ENCODE assay signal across 12 cellular contexts in genomic region chr3:32882603-32883025, GRCh38.
DNase-seq lines count a peak whose midpoint lies in the region; ATAC-seq and TF ChIP-seq lines count a peak whose summit lies in the region.
"Had no signal": no experiment of that assay in that cellular context is flagged by ENCODE, and none has a peak within 500 bp of the region (broad histone marks: within the 10 kb centered on the region; RNA-seq: fewer than 3 reads in every experiment).

No MANE protein-coding gene starts in this region.

- DNase-seq in GM06990 (ENCODE audit: extremely low read depth, insufficient read length) (peak; percentile 71), GOT3 (lab: John Stamatoyannopoulos, UW) (no peak), left lung (no peak), D341Med (ENCODE audit: low spot score) (no peak), NCI-H1092 (lab: John Stamatoyannopoulos, UW) (no peak)
- DNase-seq: Caco-2, cerebellar nuclear complex, HFFc6, NCI-H526 had no signal

- no peaks in the 10 kb centered on the region for H3K27me3 ChIP-seq in GM06990 (replicated peaks; ENCODE audit: control insufficient read depth, insufficient read depth, low read length)
- H3K27me3 ChIP-seq in KMS-11 (ENCODE audit: insufficient read depth, low read depth) = no peaks in the 10 kb centered on the region
- H3K27me3 ChIP-seq in left lung = no peaks in the 10 kb centered on the region

- H2AFZ ChIP-seq in KMS-11 (ENCODE audit: low read depth) = no peak overlapping the region

- H3K79me2 ChIP-seq in KMS-11 (ENCODE audit: insufficient read depth, low read depth) = no peaks in the 10 kb centered on the region

- H3K4me3 ChIP-seq in GM06990 (replicated peaks; ENCODE audit: low read depth, low read length) (no peak overlapping the region), KMS-11 (IDR thresholded peaks at IDR 0.05; ENCODE audit: insufficient read depth, low read depth, low read length) (no peak overlapping the region), left lung (no peak overlapping the region)

- no peaks in the 10 kb centered on the region for H3K9me3 ChIP-seq in left lung
- H3K9me3 ChIP-seq: Caco-2 had no signal

- H3K27ac ChIP-seq in KMS-11 (peak overlapping the region; percentile 50; the same call in 1 of the 2 replicates), left lung (no peak overlapping the region)

- peak overlapping the region; percentile 85; the same call in 1 of the 2 replicates for H3K4me2 ChIP-seq in KMS-11

- ATAC-seq in GM19035 (IDR thresholded peaks at IDR 0.05; ENCODE audit: unreplicated experiment) = peak; percentile 94
- peak; percentile 90 for ATAC-seq in HG02763 (IDR thresholded peaks at IDR 0.05; ENCODE audit: unreplicated experiment)
- ATAC-seq in left lung = no peak

- intact Hi-C loops in left lung (cut with DNase I) = no loop called here

- no peak overlapping the region for H3K9ac ChIP-seq in KMS-11

- no peaks in the 10 kb centered on the region for H4K20me1 ChIP-seq in KMS-11 (ENCODE audit: insufficient read depth)

- peaks cover 84% of the 10 kb centered on the region for H3K4me1 ChIP-seq in KMS-11 (ENCODE audit: low read depth, poor library complexity, severe bottlenecking)
- H3K4me1 ChIP-seq in left lung = no peaks in the 10 kb centered on the region
- H3K4me1 ChIP-seq: Caco-2 had no signal

- H3K36me3 ChIP-seq in GM06990 (ENCODE audit: control insufficient read depth, insufficient read depth, low read length) (no peaks in the 10 kb centered on the region), KMS-11 (ENCODE audit: insufficient read depth) (no peaks in the 10 kb centered on the region), left lung (no peaks in the 10 kb centered on the region)

- TF ChIP-seq CTCF in GM06990 (IDR thresholded peaks at IDR 0.05; ENCODE audit: insufficient read depth, low read length, poor library complexity, severe bottlenecking) (no peak), KMS-11 (conservative IDR thresholded peaks at IDR 0.05; ENCODE audit: low read depth, low read length) (no peak), left lung (IDR thresholded peaks at IDR 0.05) (no peak)
